Comparison of ENCODE assay signal across 22 cellular contexts in the genomic region with DNA sequence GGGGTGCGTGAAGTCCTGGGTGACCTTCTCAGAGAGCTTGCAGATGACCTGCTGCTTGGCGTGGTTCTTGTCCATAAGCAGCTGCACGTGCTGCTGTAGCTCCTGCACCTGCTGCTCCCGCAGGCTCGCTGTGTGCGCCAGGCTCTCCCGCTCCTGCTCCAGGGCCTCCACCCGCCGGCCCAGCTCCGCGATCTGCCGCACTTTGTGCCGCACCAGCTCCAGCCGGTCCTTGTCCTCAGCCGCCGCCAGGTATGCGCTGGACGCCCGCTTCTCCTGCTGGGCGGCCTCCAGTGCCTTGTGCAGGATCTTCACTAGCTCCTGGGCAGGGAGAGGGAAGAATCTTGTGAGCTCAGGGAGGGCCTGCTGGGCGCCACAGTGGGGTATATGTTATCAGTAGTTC.
"Had no signal": no experiment of that assay in that cellular context is flagged by ENCODE, and none has a peak within 500 bp of the region (broad histone marks: within the 10 kb centered on the region; RNA-seq: fewer than 3 reads in every experiment).

No MANE protein-coding gene starts in this region.

- H3K4me3 ChIP-seq: body of pancreas, hepatocyte, left lung, ovary, prostate gland, upper lobe of right lung had no signal

- H3K27me3 ChIP-seq: body of pancreas, hepatocyte, left lung, ovary, upper lobe of right lung had no signal

- H3K36me3 ChIP-seq: ovary had no signal

- H3K9me3 ChIP-seq: body of pancreas, left lung, ovary, prostate gland, upper lobe of right lung had no signal

- DNase-seq: activated CD4-positive, alpha-beta memory T cell treated with anti-CD3 and anti-CD28 coated beads for 36 hours; activated CD4-positive, alpha-beta T cell treated with anti-CD3 and anti-CD28 coated beads for 48 hours; activated effector memory CD4-positive, alpha-beta T cell treated with Interleukin-2 at 50 U/mL for 16 hours; activated naive CD4-positive, alpha-beta T cell treated with anti-CD3 and anti-CD28 coated beads, Interleukin-2, amount 10 ng/mL, durations not matched to agents 7 days and 5 days; activated T-cell treated with anti-CD3 and anti-CD28 coated beads, Interleukin-2, amount 50 U/mL, for 72 hours; body of pancreas; caudate nucleus; effector memory CD4-positive, alpha-beta T cell; foreskin melanocyte; glutamatergic neuron; immature natural killer cell; kidney glomerular epithelial cell; left lung; midbrain; natural killer cell; ovary; stimulated activated CD4-positive, alpha-beta T cell treated with anti-CD3 and anti-CD28 coated beads, Interleukin-4, amount 100 ng/mL, for 24 hours; stimulated activated naive CD4-positive, alpha-beta T cell treated with Interleukin-2 at 50 U/mL for 16 hours; upper lobe of right lung had no signal

- H3K4me1 ChIP-seq: body of pancreas, prostate gland had no signal

- H3K27ac ChIP-seq: body of pancreas, hepatocyte, ovary, prostate gland, upper lobe of right lung had no signal

- ATAC-seq: activated T-cell treated with anti-CD3 and anti-CD28 coated beads, Interleukin-2, amount 50 U/mL, for 72 hours; body of pancreas; esophagus mucosa; left lung; natural killer cell; upper lobe of right lung had no signal
